In genomic region chr10:90652519-90652918, GRCh38 we compare ENCODE assay signal across 1 cellular context.
TF ChIP-seq lines count a peak whose summit lies in the region.

No MANE protein-coding gene starts in this region.

TF ChIP-seq in neural cell, 6 proteins besides CTCF, POLR2A, EP300 and RAD21 (continued from another document):
- TF ChIP-seq POLR2AphosphoS5 (IDR thresholded peaks at IDR 0.05) (no peak), SMC3 (conservative IDR thresholded peaks at IDR 0.05; ENCODE audit: poor library complexity) (peak; percentile 46), TAF1 (IDR thresholded peaks at IDR 0.05; ENCODE audit: low read depth) (no peak), MXI1 (conservative IDR thresholded peaks at IDR 0.05; ENCODE audit: poor library complexity, severe bottlenecking) (no peak)
TF ChIP-seq in neural cell: peak in this region for 1.
